1 cellular context compared by ENCODE assay signal in genomic region chr22:25100972-25101371, GRCh38.
TF ChIP-seq lines count a peak whose summit lies in the region.

No MANE protein-coding gene starts in this region.

TF ChIP-seq in K562, 482 proteins besides CTCF, POLR2A, EP300 and RAD21 (continued from another document and continues in another):
- TF ChIP-seq RREB1 (CRISPR knock-in tag; IDR thresholded peaks at IDR 0.05) (no peak), NR2F6 (CRISPR knock-in tag; IDR thresholded peaks at IDR 0.05) (no peak), TBL1XR1 (IDR thresholded peaks at IDR 0.05; ENCODE audit: low read length in 2 of 2) (no peak), CBFA2T2 (conservative IDR thresholded peaks at IDR 0.05) (peak; percentile 79), RBM39 (optimal IDR thresholded peaks at IDR 0.05; ENCODE audit: low read depth, low read length) (no peak), RBM25 (IDR thresholded peaks at IDR 0.05; ENCODE audit: low read depth, low read length, severe bottlenecking) (no peak), GMEB1 (CRISPR knock-in tag; IDR thresholded peaks at IDR 0.05) (no peak), RNF2 (IDR thresholded peaks at IDR 0.05) (no peak), ELK3 (CRISPR knock-in tag; IDR thresholded peaks at IDR 0.05) (no peak), ZFP1 (CRISPR knock-in tag; IDR thresholded peaks at IDR 0.05) (no peak), RAD51 (IDR thresholded peaks at IDR 0.05; ENCODE audit: borderline replicate concordance, low read depth) (no peak), KAT2B (IDR thresholded peaks at IDR 0.05; ENCODE audit: low read depth, low read length) (no peak), PURB (CRISPR knock-in tag; IDR thresholded peaks at IDR 0.05; ENCODE audit: low read depth) (no peak), SOX6 (IDR thresholded peaks at IDR 0.05) (peak; percentile 21; the same call in 1 of the 2 replicates), TAL1 (IDR thresholded peaks at IDR 0.05) (peak; percentile 81), ZBTB7A (IDR thresholded peaks at IDR 0.05; ENCODE audit: borderline replicate concordance, control insufficient read depth, low read depth, low read length) (peak; percentile 45; the same call in 1 of the 2 replicates), VEZF1 (CRISPR knock-in tag; IDR thresholded peaks at IDR 0.05) (peak; percentile 69), CBFA2T3 (IDR thresholded peaks at IDR 0.05) (peak; percentile 86), MCM3 (IDR thresholded peaks at IDR 0.05) (no peak), NFATC3 (IDR thresholded peaks at IDR 0.05) (no peak), MTA2 (IDR thresholded peaks at IDR 0.05; ENCODE audit: low read depth) (peak; percentile 68), TEAD4 (IDR thresholded peaks at IDR 0.05; ENCODE audit: low read length) (peak; percentile 71), TEAD4 (CRISPR knock-in tag; IDR thresholded peaks at IDR 0.05; ENCODE audit: borderline replicate concordance) (no peak), PRMT5 (CRISPR knock-in tag; IDR thresholded peaks at IDR 0.05) (no peak), SNAPC5 (CRISPR knock-in tag; IDR thresholded peaks at IDR 0.05) (no peak), MAFF (IDR thresholded peaks at IDR 0.05; ENCODE audit: low read length) (no peak), SMAD1 (IDR thresholded peaks at IDR 0.05; ENCODE audit: low read depth, low read length, partially characterized antibody) (no peak), PRDM10 (IDR thresholded peaks at IDR 0.05; ENCODE audit: partially characterized antibody) (peak; percentile 49), ZNF583 (CRISPR knock-in tag; IDR thresholded peaks at IDR 0.05) (no peak), ZNF778 (CRISPR knock-in tag; IDR thresholded peaks at IDR 0.05) (no peak), RCOR1 (IDR thresholded peaks at IDR 0.05; ENCODE audit: borderline replicate concordance in 1 of 2, low read depth in 2 of 2, low read length in 2 of 2) (no peak), MAFG (tag; conservative IDR thresholded peaks at IDR 0.05) (no peak), HCFC1 (IDR thresholded peaks at IDR 0.05; ENCODE audit: low read depth, low read length) (no peak), BHLHE40 (IDR thresholded peaks at IDR 0.05; ENCODE audit: low read length) (peak; percentile 61), NKRF (IDR thresholded peaks at IDR 0.05; ENCODE audit: borderline replicate concordance) (no peak), ZNF133 (CRISPR knock-in tag; IDR thresholded peaks at IDR 0.05) (no peak), SMARCA4 (IDR thresholded peaks at IDR 0.05) (peak; percentile 62; the same call in 1 of the 2 replicates), FOS (IDR thresholded peaks at IDR 0.05; ENCODE audit: extremely low read depth, insufficient read length) (no peak), TCF3 (CRISPR knock-in tag; IDR thresholded peaks at IDR 0.05) (peak; percentile 76), STAT5A (IDR thresholded peaks at IDR 0.05; ENCODE audit: borderline replicate concordance, low read length) (peak; percentile 40; the same call in 1 of the 2 replicates), CCNT2 (IDR thresholded peaks at IDR 0.05; ENCODE audit: borderline replicate concordance, extremely low read depth, insufficient read length, low read depth, low read length) (no peak), MED1 (CRISPR knock-in tag; IDR thresholded peaks at IDR 0.05; ENCODE audit: borderline replicate concordance) (no peak), SLC30A9 (CRISPR knock-in tag; IDR thresholded peaks at IDR 0.05) (no peak), CXXC5 (CRISPR knock-in tag; IDR thresholded peaks at IDR 0.05) (no peak)
- TF ChIP-seq, protein P1, sequence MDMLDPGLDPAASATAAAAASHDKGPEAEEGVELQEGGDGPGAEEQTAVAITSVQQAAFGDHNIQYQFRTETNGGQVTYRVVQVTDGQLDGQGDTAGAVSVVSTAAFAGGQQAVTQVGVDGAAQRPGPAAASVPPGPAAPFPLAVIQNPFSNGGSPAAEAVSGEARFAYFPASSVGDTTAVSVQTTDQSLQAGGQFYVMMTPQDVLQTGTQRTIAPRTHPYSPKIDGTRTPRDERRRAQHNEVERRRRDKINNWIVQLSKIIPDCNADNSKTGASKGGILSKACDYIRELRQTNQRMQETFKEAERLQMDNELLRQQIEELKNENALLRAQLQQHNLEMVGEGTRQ (CRISPR knock-in tag; IDR thresholded peaks at IDR 0.05): 0 out of 2 replicates have a peak, but pooled peaks have one; percentile 19
- TF ChIP-seq, protein P2, sequence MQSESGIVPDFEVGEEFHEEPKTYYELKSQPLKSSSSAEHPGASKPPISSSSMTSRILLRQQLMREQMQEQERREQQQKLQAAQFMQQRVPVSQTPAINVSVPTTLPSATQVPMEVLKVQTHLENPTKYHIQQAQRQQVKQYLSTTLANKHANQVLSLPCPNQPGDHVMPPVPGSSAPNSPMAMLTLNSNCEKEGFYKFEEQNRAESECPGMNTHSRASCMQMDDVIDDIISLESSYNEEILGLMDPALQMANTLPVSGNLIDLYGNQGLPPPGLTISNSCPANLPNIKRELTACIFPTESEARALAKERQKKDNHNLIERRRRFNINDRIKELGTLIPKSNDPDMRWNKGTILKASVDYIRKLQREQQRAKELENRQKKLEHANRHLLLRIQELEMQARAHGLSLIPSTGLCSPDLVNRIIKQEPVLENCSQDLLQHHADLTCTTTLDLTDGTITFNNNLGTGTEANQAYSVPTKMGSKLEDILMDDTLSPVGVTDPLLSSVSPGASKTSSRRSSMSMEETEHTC (IDR thresholded peaks at IDR 0.05): no peak
- TF ChIP-seq, protein P3, sequence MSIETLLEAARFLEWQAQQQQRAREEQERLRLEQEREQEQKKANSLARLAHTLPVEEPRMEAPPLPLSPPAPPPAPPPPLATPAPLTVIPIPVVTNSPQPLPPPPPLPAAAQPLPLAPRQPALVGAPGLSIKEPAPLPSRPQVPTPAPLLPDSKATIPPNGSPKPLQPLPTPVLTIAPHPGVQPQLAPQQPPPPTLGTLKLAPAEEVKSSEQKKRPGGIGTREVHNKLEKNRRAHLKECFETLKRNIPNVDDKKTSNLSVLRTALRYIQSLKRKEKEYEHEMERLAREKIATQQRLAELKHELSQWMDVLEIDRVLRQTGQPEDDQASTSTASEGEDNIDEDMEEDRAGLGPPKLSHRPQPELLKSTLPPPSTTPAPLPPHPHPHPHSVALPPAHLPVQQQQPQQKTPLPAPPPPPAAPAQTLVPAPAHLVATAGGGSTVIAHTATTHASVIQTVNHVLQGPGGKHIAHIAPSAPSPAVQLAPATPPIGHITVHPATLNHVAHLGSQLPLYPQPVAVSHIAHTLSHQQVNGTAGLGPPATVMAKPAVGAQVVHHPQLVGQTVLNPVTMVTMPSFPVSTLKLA (conservative IDR thresholded peaks at IDR 0.05): 0 out of 4 replicates have a peak, but pooled peaks of 1 of the 2 experiments have one; percentile 37
